In the genomic region with DNA sequence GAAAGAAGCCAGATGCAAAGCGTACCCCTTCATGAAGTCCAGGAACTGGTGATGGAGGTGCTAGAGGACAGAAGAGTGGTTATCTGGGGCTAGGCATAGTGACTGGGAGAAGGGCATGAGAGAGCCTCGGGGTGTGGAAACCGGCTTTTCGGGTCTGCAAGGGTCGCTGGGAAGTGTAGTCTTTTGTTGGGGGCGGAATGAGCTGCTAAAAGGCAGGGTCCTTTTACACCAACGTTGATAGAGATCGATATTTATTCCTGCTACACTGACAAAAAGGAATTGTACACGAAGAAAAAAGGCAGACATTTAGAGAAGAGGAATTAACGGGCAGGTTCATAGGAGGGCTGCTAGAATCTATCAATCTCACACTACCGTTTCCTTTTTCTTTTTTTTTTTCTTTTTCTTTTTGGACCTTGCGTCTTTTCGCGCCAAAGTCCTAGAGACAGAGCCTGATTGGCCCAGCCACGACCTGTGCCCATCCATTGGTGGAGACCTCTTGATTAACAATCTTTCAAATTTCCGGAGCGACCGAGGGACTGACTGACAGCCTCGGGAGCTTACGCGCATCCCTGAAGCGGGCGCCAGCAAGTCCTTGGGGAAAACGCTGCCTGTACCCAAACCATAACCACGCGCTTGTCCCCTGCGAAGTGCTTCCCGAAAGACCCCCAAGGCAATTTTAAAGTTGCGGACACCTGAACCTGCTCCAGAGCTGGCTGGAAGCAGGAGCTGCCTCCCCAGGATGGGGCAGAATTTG, we compare ENCODE assay signal across 8 cellular contexts. TPM values are rescaled to one million over a fixed set of nuclear protein-coding genes. Genes with fewer than 3 reads are reported as not detected.
DNase-seq lines count a peak whose midpoint lies in the region; ATAC-seq and TF ChIP-seq lines count a peak whose summit lies in the region.

No MANE protein-coding gene starts in this region.

- TF ChIP-seq EP300 in ovary (IDR thresholded peaks at IDR 0.05): no peak
- TF ChIP-seq EP300 in transverse colon (IDR thresholded peaks at IDR 0.05; ENCODE audit: low read depth): no peak

- no peak for TF ChIP-seq POLR2A in HCT116 (IDR thresholded peaks at IDR 0.05; ENCODE audit: borderline replicate concordance, extremely low read depth, insufficient read depth, insufficient read length)
- no peak for TF ChIP-seq POLR2A in ovary (IDR thresholded peaks at IDR 0.05)
- no peak for TF ChIP-seq POLR2A in transverse colon (IDR thresholded peaks at IDR 0.05)

- H4K20me1 ChIP-seq in HCT116 (ENCODE audit: insufficient read depth): no peaks in the 10 kb centered on the region

- no peaks in the 10 kb centered on the region for H3K9me2 ChIP-seq in HCT116 (ENCODE audit: insufficient read depth)

- CTCF ChIA-PET in HCT116 (lab: Charles Lee): interaction anchor here (0.6 to 1.7 kb wide), 6 partner anchors 8 to 66 kb away, joined by 3 to 14 read pairs (median 4); a partner anchor contains a TSS

- DNase-seq in GM03348 (ENCODE audit: low spot score) (peak; percentile 93), HCT116 (ENCODE audit: low read depth, low spot score) (peak; percentile 90), MG63 (peak; percentile 76), SIG-M5 treated with dmso at 0.1 percent for 504 hours (lab: John Stamatoyannopoulos, UW; ENCODE audit: unreplicated experiment) (peak; percentile 95), glutamatergic neuron (peak; percentile 75), ovary (peak in 4 of 5 donors; percentile 25 to 53 (median 32)), transverse colon (peak; percentile 56)
- peak; percentile 69 for DNase-seq in activated naive CD4-positive, alpha-beta T cell treated with Interleukin-2 at 50 U/mL for 16 hours

- H3K4me2 ChIP-seq in HCT116 (ENCODE audit: low read length): peak overlapping the region; percentile 75

- POLR2A ChIA-PET in HCT116 (lab: Charles Lee): interaction anchor here (0.8 to 1.5 kb wide), 4 partner anchors 18 to 56 kb away, joined by 3 to 12 read pairs (median 6); a partner anchor contains a TSS

- H3K4me3 Mint-ChIP-seq in glutamatergic neuron (ENCODE audit: unreplicated experiment): peak overlapping the region; percentile 91

- H3K27me3 Mint-ChIP-seq in glutamatergic neuron (ENCODE audit: unreplicated experiment): no peaks in the 10 kb centered on the region

- in situ Hi-C loops in transverse colon (cut with MboI; ENCODE audit: low pct_ligation_motif_present in 1 of 4, low pct_unique_long_range_greater_than_20kb in 1 of 4, low sequenced_read_pairs in 3 of 4): no loop called here

- H3K4me3 ChIP-seq in HCT116 (replicated peaks in 1 of 2; ENCODE audit: low read depth in 1 of 2, low read length in 2 of 2) (peak overlapping the region; percentile 64 to 85), MG63 (peak overlapping the region; percentile 55), ovary (peak overlapping the region; percentile 45), transverse colon (peak overlapping the region; percentile 11 to 68 (median 36))

- H3K27ac Mint-ChIP-seq in glutamatergic neuron (ENCODE audit: unreplicated experiment): peak overlapping the region; percentile 89

- H3K9ac ChIP-seq in HCT116 (ENCODE audit: low read length): peak overlapping the region; percentile 61

- H2AFZ ChIP-seq in HCT116 (ENCODE audit: low read depth, low read length, poor library complexity, severe bottlenecking): peak overlapping the region; percentile 86

- intact Hi-C loops in HCT116 (cut with micrococcal nuclease) (no loop called here), ovary (cut with DNase I) (no loop called here), transverse colon (cut with DNase I; ENCODE audit: low total_unique reads) (no loop called here)

- ATAC-seq in HCT116: peak; percentile 97

- H3K36me3 Mint-ChIP-seq in glutamatergic neuron (ENCODE audit: unreplicated experiment): no peaks in the 10 kb centered on the region

- no TSS peak for BruUV-seq in HCT116 (replicated peaks; lab: Mats Ljungman, UMichigan)

- H3K4me1 Mint-ChIP-seq in glutamatergic neuron (ENCODE audit: low read depth, unreplicated experiment): peaks cover 4% of the 10 kb centered on the region

- no peaks in the 10 kb centered on the region for H3K27me3 ChIP-seq in HCT116 (ENCODE audit: insufficient read depth, low read length)
- H3K27me3 ChIP-seq in MG63: no peaks in the 10 kb centered on the region
- H3K27me3 ChIP-seq in ovary: no peaks in the 10 kb centered on the region
- no peaks in the 10 kb centered on the region for H3K27me3 ChIP-seq in transverse colon

- H3K4me1 ChIP-seq in HCT116 (ENCODE audit: control insufficient read depth in 1 of 2, insufficient read depth in 2 of 2, low read length in 2 of 2): peaks cover 4 to 23% of the 10 kb centered on the region in 2 experiments; a peak in 3 of 4 replicates
- no peaks in the 10 kb centered on the region for H3K4me1 ChIP-seq in ovary (ENCODE audit: insufficient read depth)
- H3K4me1 ChIP-seq in transverse colon: peaks cover 0 to 18% (median 12%) of the 10 kb centered on the region in 4 donors

- RAD21 ChIA-PET in HCT116 (lab: Charles Lee; ENCODE audit: low non-redundant PET in 1 of 2, low total read pairs in 2 of 2, uncharacterized antibody in 2 of 2, unreplicated experiment in 2 of 2): no interaction called here

- no peaks in the 10 kb centered on the region for H3K79me2 ChIP-seq in HCT116 (ENCODE audit: insufficient read depth, low read length)

- TF ChIP-seq RAD21 in HCT116 (IDR thresholded peaks at IDR 0.05; ENCODE audit: low read depth): no peak

- H3K36me3 ChIP-seq in HCT116 (ENCODE audit: control insufficient read depth in 1 of 2, insufficient read depth in 2 of 2, low read length in 2 of 2): no peaks in the 10 kb centered on the region
- no peaks in the 10 kb centered on the region for H3K36me3 ChIP-seq in MG63
- no peaks in the 10 kb centered on the region for H3K36me3 ChIP-seq in ovary
- H3K36me3 ChIP-seq in transverse colon: no peaks in the 10 kb centered on the region

- no peak for TF ChIP-seq CTCF in HCT116 (IDR thresholded peaks at IDR 0.05 in 2 of 3, conservative IDR thresholded peaks at IDR 0.05 in 1 of 3; ENCODE audit: borderline replicate concordance in 1 of 3, insufficient read depth in 1 of 3, low read depth in 2 of 3, low read length in 2 of 3)
- TF ChIP-seq CTCF in glutamatergic neuron (IDR thresholded peaks at IDR 0.05; ENCODE audit: partially characterized antibody, unreplicated experiment): no peak
- no peak for TF ChIP-seq CTCF in ovary (IDR thresholded peaks at IDR 0.05)
- no peak for TF ChIP-seq CTCF in transverse colon (IDR thresholded peaks at IDR 0.05)

- peak overlapping the region; percentile 49 for H3K27ac ChIP-seq in HCT116 (ENCODE audit: low read depth, low read length)
- H3K27ac ChIP-seq in ovary: no peak overlapping the region
- no peak overlapping the region for H3K27ac ChIP-seq in transverse colon

- no peaks in the 10 kb centered on the region for H3K9me3 ChIP-seq in HCT116 (ENCODE audit: control insufficient read depth in 1 of 2, insufficient read depth in 1 of 2, low read depth in 1 of 2, low read length in 2 of 2)
- no peaks in the 10 kb centered on the region for H3K9me3 ChIP-seq in MG63
- no peaks in the 10 kb centered on the region for H3K9me3 ChIP-seq in ovary
- H3K9me3 ChIP-seq in transverse colon: no peaks in the 10 kb centered on the region

- 1% methylated on average over 29 of the region's 29 CpGs for WGBS in ovary, 3 donors
- WGBS in transverse colon (ENCODE audit: low coverage in 1 of 2), 2 donors: 0 to 1% methylated on average over 23 to 29 of the region's 29 CpGs

- H3K9me3 Mint-ChIP-seq in glutamatergic neuron (ENCODE audit: unreplicated experiment): peaks cover 13% of the 10 kb centered on the region

TF ChIP-seq in HCT116, 20 proteins besides CTCF, POLR2A, EP300 and RAD21:
- TF ChIP-seq YY1 (IDR thresholded peaks at IDR 0.05; ENCODE audit: extremely low read depth, insufficient replicate concordance, low read depth, low read length): no peak
- TF ChIP-seq SP1 (IDR thresholded peaks at IDR 0.05; ENCODE audit: low read depth): peak; percentile 72
- TF ChIP-seq POLR2AphosphoS5 (IDR thresholded peaks at IDR 0.05; ENCODE audit: low read depth, low read length): peak; percentile 50
- TF ChIP-seq, protein P1, sequence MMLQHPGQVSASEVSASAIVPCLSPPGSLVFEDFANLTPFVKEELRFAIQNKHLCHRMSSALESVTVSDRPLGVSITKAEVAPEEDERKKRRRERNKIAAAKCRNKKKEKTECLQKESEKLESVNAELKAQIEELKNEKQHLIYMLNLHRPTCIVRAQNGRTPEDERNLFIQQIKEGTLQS (IDR thresholded peaks at IDR 0.05): no peak
- peak; percentile 73 for TF ChIP-seq SIN3A (IDR thresholded peaks at IDR 0.05; ENCODE audit: low read depth)
- TF ChIP-seq, protein P2, sequence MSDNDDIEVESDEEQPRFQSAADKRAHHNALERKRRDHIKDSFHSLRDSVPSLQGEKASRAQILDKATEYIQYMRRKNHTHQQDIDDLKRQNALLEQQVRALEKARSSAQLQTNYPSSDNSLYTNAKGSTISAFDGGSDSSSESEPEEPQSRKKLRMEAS (IDR thresholded peaks at IDR 0.05): peak; percentile 25; the same call in 1 of the 2 replicates
- TF ChIP-seq TCF7L2 (IDR thresholded peaks at IDR 0.05; ENCODE audit: borderline replicate concordance, extremely low read depth, insufficient read depth, insufficient read length): peak; percentile 38
TF ChIP-seq in HCT116: peak in this region for 5.

RNA-seq across cellular contexts. Expression of a gene that starts 27.7 kb away (rescaled TPM):
- total RNA-seq in HCT116 (2021; ENCODE audit: unreplicated experiment): 19.6 TPM
- polyA plus RNA-seq in HCT116 (2012): 27.4 and 30.0 TPM in 2 replicates
- 16.5 and 19.7 TPM in 2 replicates for total RNA-seq in MG63 (2014; rRNA removed; shearing (Covaris generic); ENCODE audit: low replicate concordance)
- 8.3 TPM for total RNA-seq in glutamatergic neuron (ENCODE audit: unreplicated experiment)
- 10 to 100 TPM; 10.7 to 27.9 (median 13.6) TPM for total RNA-seq in ovary
- polyA plus RNA-seq in ovary: 10 to 100 TPM; 19.2 to 28.3 TPM
- 10 to 100 TPM; 14.6 to 80.6 (median 47.7) TPM for total RNA-seq in transverse colon

RNA-seq across cellular contexts. Expression of a gene that starts 56.3 kb away (rescaled TPM):
- total RNA-seq in HCT116 (2021; ENCODE audit: unreplicated experiment): 210 TPM
- polyA plus RNA-seq in HCT116 (2012): 111 and 112 TPM in 2 replicates
- total RNA-seq in MG63 (2014; rRNA removed; shearing (Covaris generic); ENCODE audit: low replicate concordance): 164 and 188 TPM in 2 replicates
- 420 TPM for total RNA-seq in glutamatergic neuron (ENCODE audit: unreplicated experiment)
- 100 to 1,000 TPM in 6 of 7 donors, 10 to 100 TPM in 1; 76.7 to 246 (median 197) TPM for total RNA-seq in ovary
- polyA plus RNA-seq in ovary: 100 to 1,000 TPM in 1 of 2 donors, 10 to 100 TPM in 1; 75.2 to 209 TPM
- total RNA-seq in transverse colon: 100 to 1,000 TPM in 2 of 4 donors, 10 to 100 TPM in 2; 95.5 to 123 (median 108) TPM

Comparison
In these comparisons a context has a peak if more than half of its experiments do, and no peak if none do; other contexts are left out.
1. DNase-seq: peak in every context shown above with its lines; median percentile 95 in SIG-M5 treated with dmso at 0.1 percent for 504 hours; 93 in GM03348; 90 in HCT116; 76 in MG63; 75 in glutamatergic neuron; 69 in activated naive CD4-positive, alpha-beta T cell treated with Interleukin-2 at 50 U/mL for 16 hours; 56 in transverse colon; 32 in ovary.